ENCODE assay signal across 1 cellular context in the genomic region with DNA sequence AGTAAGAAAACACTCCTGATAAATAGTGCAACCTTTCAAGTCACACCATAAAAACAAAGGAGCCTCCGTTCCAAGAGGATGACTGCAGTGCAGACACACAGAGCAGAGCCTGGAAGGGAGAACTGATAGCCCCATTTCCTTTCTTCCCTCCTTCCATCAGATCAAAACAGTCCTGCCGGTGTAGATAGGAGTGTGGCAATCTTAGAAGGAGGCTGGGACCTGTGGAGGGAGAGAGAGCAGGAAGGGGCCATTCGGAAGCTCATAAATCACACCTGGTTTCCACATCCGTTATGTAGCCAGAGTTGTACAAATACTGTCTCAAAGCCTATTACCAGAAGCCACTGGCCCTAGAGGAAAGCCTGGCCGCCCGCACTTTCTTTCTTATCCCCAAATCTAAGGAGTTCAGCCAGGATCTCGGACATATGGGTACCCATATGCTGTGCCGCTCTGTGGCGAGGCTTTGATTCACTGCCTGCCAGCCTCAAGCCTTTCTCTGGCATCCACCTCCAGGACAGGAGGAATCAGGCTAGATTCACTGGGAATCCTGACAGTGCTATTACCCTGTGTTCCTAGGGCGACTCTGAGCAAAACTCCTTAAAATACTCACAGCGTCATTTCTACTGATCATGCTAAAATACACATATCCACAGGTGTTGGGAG.
A peak's percentile ranks its signal among the peaks of the same experiment; 100 is the strongest.
TF ChIP-seq lines count a peak whose summit lies in the region.

No MANE protein-coding gene starts in this region.

TF ChIP-seq in K562, 482 proteins besides CTCF, POLR2A, EP300 and RAD21 (continued from another document and continues in another):
- TF ChIP-seq, protein P1, sequence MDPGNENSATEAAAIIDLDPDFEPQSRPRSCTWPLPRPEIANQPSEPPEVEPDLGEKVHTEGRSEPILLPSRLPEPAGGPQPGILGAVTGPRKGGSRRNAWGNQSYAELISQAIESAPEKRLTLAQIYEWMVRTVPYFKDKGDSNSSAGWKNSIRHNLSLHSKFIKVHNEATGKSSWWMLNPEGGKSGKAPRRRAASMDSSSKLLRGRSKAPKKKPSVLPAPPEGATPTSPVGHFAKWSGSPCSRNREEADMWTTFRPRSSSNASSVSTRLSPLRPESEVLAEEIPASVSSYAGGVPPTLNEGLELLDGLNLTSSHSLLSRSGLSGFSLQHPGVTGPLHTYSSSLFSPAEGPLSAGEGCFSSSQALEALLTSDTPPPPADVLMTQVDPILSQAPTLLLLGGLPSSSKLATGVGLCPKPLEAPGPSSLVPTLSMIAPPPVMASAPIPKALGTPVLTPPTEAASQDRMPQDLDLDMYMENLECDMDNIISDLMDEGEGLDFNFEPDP (CRISPR knock-in tag; IDR thresholded peaks at IDR 0.05): no peak
- TF ChIP-seq GABPB2 (CRISPR knock-in tag; conservative IDR thresholded peaks at IDR 0.05) (no peak), ERF (CRISPR knock-in tag; IDR thresholded peaks at IDR 0.05) (no peak), MAFF (IDR thresholded peaks at IDR 0.05; ENCODE audit: low read length) (no peak), PCBP1 (IDR thresholded peaks at IDR 0.05; ENCODE audit: low read depth, low read length, poor library complexity, severe bottlenecking) (no peak), TCF7L2 (IDR thresholded peaks at IDR 0.05; ENCODE audit: low read depth, low read length) (no peak), RBM17 (IDR thresholded peaks at IDR 0.05; ENCODE audit: borderline replicate concordance, low read depth, low read length) (no peak), HNRNPH1 (optimal IDR thresholded peaks at IDR 0.05; ENCODE audit: low read depth, low read length) (no peak), ZNF146 (CRISPR knock-in tag; IDR thresholded peaks at IDR 0.05; ENCODE audit: unreplicated experiment) (no peak), SMARCC2 (IDR thresholded peaks at IDR 0.05; ENCODE audit: low read depth) (peak; percentile 84), MCM2 (IDR thresholded peaks at IDR 0.05; ENCODE audit: low read depth) (no peak), TBP (optimal IDR thresholded peaks at IDR 0.05; ENCODE audit: low read depth, low read length) (peak; percentile 26), ELF4 (CRISPR knock-in tag; IDR thresholded peaks at IDR 0.05) (no peak), JUN (IDR thresholded peaks at IDR 0.05; ENCODE audit: borderline replicate concordance, low read depth, low read length) (peak; percentile 27; the same call in 1 of the 2 replicates), JUN (CRISPR knock-in tag; IDR thresholded peaks at IDR 0.05; ENCODE audit: borderline replicate concordance) (no peak), HIVEP1 (CRISPR knock-in tag; IDR thresholded peaks at IDR 0.05) (no peak), CEBPB (tag; IDR thresholded peaks at IDR 0.05) (peak; percentile 99), RCOR1 (IDR thresholded peaks at IDR 0.05; ENCODE audit: borderline replicate concordance in 1 of 2, low read depth in 2 of 2, low read length in 2 of 2) (peak; percentile 49 to 98; a peak in 3 of 4 replicates), ESRRB (CRISPR knock-in tag; IDR thresholded peaks at IDR 0.05; ENCODE audit: borderline replicate concordance) (no peak), TAF15 (IDR thresholded peaks at IDR 0.05; ENCODE audit: low read depth, low read length) (no peak), LEF1 (IDR thresholded peaks at IDR 0.05) (peak; percentile 92), RBBP5 (IDR thresholded peaks at IDR 0.05; ENCODE audit: borderline replicate concordance, insufficient read depth, low read length, poor library complexity, severe bottlenecking) (no peak), ILF3 (IDR thresholded peaks at IDR 0.05; ENCODE audit: borderline replicate concordance) (no peak), RBM22 (IDR thresholded peaks at IDR 0.05; ENCODE audit: low read depth, low read length, poor library complexity, severe bottlenecking) (no peak), FIP1L1 (IDR thresholded peaks at IDR 0.05; ENCODE audit: low read depth, low read length, poor library complexity, severe bottlenecking) (no peak), CBX1 (IDR thresholded peaks at IDR 0.05; ENCODE audit: low read depth) (no peak; the same call in 1 of the 2 replicates), ZKSCAN1 (IDR thresholded peaks at IDR 0.05; ENCODE audit: low read depth, low read length) (no peak), ARHGAP35 (IDR thresholded peaks at IDR 0.05; ENCODE audit: partially characterized antibody) (no peak), ZC3H4 (CRISPR knock-in tag; IDR thresholded peaks at IDR 0.05; ENCODE audit: borderline replicate concordance) (no peak), SNIP1 (IDR thresholded peaks at IDR 0.05; ENCODE audit: low read depth) (no peak), ZNF551 (CRISPR knock-in tag; IDR thresholded peaks at IDR 0.05) (no peak), RB1 (IDR thresholded peaks at IDR 0.05; ENCODE audit: low read depth) (no peak), RFX5 (IDR thresholded peaks at IDR 0.05; ENCODE audit: low read depth, low read length) (no peak), MCM3 (IDR thresholded peaks at IDR 0.05) (no peak), SETDB1 (IDR thresholded peaks at IDR 0.05; ENCODE audit: low read length) (no peak), ZFPM2 (CRISPR knock-in tag; IDR thresholded peaks at IDR 0.05) (no peak), ZNF232 (CRISPR knock-in tag; IDR thresholded peaks at IDR 0.05) (no peak), SAFB (IDR thresholded peaks at IDR 0.05; ENCODE audit: borderline replicate concordance, low read depth, low read length) (no peak), MTF1 (CRISPR knock-in tag; IDR thresholded peaks at IDR 0.05; ENCODE audit: borderline replicate concordance) (no peak), BDP1 (IDR thresholded peaks at IDR 0.05; ENCODE audit: insufficient read depth, insufficient read length) (no peak), ZNF239 (CRISPR knock-in tag; IDR thresholded peaks at IDR 0.05) (no peak), ZNF354B (CRISPR knock-in tag; IDR thresholded peaks at IDR 0.05) (no peak), CSDE1 (IDR thresholded peaks at IDR 0.05) (no peak), IFI16 (CRISPR knock-in tag; IDR thresholded peaks at IDR 0.05) (no peak), ZNF140 (CRISPR knock-in tag; IDR thresholded peaks at IDR 0.05) (no peak), ZBTB1 (CRISPR knock-in tag; IDR thresholded peaks at IDR 0.05; ENCODE audit: borderline replicate concordance, low read depth) (no peak), SREBF2 (CRISPR knock-in tag; IDR thresholded peaks at IDR 0.05) (no peak)
- TF ChIP-seq, protein P2, sequence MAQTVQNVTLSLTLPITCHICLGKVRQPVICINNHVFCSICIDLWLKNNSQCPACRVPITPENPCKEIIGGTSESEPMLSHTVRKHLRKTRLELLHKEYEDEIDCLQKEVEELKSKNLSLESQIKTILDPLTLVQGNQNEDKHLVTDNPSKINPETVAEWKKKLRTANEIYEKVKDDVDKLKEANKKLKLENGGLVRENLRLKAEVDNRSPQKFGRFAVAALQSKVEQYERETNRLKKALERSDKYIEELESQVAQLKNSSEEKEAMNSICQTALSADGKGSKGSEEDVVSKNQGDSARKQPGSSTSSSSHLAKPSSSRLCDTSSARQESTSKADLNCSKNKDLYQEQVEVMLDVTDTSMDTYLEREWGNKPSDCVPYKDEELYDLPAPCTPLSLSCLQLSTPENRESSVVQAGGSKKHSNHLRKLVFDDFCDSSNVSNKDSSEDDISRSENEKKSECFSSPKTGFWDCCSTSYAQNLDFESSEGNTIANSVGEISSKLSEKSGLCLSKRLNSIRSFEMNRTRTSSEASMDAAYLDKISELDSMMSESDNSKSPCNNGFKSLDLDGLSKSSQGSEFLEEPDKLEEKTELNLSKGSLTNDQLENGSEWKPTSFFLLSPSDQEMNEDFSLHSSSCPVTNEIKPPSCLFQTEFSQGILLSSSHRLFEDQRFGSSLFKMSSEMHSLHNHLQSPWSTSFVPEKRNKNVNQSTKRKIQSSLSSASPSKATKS (CRISPR knock-in tag; IDR thresholded peaks at IDR 0.05): no peak
- TF ChIP-seq, protein P3, sequence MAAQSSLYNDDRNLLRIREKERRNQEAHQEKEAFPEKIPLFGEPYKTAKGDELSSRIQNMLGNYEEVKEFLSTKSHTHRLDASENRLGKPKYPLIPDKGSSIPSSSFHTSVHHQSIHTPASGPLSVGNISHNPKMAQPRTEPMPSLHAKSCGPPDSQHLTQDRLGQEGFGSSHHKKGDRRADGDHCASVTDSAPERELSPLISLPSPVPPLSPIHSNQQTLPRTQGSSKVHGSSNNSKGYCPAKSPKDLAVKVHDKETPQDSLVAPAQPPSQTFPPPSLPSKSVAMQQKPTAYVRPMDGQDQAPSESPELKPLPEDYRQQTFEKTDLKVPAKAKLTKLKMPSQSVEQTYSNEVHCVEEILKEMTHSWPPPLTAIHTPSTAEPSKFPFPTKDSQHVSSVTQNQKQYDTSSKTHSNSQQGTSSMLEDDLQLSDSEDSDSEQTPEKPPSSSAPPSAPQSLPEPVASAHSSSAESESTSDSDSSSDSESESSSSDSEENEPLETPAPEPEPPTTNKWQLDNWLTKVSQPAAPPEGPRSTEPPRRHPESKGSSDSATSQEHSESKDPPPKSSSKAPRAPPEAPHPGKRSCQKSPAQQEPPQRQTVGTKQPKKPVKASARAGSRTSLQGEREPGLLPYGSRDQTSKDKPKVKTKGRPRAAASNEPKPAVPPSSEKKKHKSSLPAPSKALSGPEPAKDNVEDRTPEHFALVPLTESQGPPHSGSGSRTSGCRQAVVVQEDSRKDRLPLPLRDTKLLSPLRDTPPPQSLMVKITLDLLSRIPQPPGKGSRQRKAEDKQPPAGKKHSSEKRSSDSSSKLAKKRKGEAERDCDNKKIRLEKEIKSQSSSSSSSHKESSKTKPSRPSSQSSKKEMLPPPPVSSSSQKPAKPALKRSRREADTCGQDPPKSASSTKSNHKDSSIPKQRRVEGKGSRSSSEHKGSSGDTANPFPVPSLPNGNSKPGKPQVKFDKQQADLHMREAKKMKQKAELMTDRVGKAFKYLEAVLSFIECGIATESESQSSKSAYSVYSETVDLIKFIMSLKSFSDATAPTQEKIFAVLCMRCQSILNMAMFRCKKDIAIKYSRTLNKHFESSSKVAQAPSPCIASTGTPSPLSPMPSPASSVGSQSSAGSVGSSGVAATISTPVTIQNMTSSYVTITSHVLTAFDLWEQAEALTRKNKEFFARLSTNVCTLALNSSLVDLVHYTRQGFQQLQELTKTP (IDR thresholded peaks at IDR 0.05; ENCODE audit: low read depth in 1 of 2, partially characterized antibody in 2 of 2): no peak
- TF ChIP-seq, protein P4, sequence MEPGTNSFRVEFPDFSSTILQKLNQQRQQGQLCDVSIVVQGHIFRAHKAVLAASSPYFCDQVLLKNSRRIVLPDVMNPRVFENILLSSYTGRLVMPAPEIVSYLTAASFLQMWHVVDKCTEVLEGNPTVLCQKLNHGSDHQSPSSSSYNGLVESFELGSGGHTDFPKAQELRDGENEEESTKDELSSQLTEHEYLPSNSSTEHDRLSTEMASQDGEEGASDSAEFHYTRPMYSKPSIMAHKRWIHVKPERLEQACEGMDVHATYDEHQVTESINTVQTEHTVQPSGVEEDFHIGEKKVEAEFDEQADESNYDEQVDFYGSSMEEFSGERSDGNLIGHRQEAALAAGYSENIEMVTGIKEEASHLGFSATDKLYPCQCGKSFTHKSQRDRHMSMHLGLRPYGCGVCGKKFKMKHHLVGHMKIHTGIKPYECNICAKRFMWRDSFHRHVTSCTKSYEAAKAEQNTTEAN (CRISPR knock-in tag; IDR thresholded peaks at IDR 0.05): no peak
- TF ChIP-seq, protein P5, sequence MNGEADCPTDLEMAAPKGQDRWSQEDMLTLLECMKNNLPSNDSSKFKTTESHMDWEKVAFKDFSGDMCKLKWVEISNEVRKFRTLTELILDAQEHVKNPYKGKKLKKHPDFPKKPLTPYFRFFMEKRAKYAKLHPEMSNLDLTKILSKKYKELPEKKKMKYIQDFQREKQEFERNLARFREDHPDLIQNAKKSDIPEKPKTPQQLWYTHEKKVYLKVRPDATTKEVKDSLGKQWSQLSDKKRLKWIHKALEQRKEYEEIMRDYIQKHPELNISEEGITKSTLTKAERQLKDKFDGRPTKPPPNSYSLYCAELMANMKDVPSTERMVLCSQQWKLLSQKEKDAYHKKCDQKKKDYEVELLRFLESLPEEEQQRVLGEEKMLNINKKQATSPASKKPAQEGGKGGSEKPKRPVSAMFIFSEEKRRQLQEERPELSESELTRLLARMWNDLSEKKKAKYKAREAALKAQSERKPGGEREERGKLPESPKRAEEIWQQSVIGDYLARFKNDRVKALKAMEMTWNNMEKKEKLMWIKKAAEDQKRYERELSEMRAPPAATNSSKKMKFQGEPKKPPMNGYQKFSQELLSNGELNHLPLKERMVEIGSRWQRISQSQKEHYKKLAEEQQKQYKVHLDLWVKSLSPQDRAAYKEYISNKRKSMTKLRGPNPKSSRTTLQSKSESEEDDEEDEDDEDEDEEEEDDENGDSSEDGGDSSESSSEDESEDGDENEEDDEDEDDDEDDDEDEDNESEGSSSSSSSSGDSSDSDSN (IDR thresholded peaks at IDR 0.05; ENCODE audit: borderline replicate concordance in 1 of 2, low read depth in 2 of 2, low read length in 2 of 2): peak in 1 of 2 experiments; percentile 67; a peak in 2 of 4 replicates
- TF ChIP-seq, protein P6, sequence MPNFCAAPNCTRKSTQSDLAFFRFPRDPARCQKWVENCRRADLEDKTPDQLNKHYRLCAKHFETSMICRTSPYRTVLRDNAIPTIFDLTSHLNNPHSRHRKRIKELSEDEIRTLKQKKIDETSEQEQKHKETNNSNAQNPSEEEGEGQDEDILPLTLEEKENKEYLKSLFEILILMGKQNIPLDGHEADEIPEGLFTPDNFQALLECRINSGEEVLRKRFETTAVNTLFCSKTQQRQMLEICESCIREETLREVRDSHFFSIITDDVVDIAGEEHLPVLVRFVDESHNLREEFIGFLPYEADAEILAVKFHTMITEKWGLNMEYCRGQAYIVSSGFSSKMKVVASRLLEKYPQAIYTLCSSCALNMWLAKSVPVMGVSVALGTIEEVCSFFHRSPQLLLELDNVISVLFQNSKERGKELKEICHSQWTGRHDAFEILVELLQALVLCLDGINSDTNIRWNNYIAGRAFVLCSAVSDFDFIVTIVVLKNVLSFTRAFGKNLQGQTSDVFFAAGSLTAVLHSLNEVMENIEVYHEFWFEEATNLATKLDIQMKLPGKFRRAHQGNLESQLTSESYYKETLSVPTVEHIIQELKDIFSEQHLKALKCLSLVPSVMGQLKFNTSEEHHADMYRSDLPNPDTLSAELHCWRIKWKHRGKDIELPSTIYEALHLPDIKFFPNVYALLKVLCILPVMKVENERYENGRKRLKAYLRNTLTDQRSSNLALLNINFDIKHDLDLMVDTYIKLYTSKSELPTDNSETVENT (CRISPR knock-in tag; IDR thresholded peaks at IDR 0.05): no peak
- TF ChIP-seq, protein P7, sequence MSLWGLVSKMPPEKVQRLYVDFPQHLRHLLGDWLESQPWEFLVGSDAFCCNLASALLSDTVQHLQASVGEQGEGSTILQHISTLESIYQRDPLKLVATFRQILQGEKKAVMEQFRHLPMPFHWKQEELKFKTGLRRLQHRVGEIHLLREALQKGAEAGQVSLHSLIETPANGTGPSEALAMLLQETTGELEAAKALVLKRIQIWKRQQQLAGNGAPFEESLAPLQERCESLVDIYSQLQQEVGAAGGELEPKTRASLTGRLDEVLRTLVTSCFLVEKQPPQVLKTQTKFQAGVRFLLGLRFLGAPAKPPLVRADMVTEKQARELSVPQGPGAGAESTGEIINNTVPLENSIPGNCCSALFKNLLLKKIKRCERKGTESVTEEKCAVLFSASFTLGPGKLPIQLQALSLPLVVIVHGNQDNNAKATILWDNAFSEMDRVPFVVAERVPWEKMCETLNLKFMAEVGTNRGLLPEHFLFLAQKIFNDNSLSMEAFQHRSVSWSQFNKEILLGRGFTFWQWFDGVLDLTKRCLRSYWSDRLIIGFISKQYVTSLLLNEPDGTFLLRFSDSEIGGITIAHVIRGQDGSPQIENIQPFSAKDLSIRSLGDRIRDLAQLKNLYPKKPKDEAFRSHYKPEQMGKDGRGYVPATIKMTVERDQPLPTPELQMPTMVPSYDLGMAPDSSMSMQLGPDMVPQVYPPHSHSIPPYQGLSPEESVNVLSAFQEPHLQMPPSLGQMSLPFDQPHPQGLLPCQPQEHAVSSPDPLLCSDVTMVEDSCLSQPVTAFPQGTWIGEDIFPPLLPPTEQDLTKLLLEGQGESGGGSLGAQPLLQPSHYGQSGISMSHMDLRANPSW (CRISPR knock-in tag; IDR thresholded peaks at IDR 0.05): no peak
